8 cellular contexts compared by ENCODE assay signal in the genomic region with DNA sequence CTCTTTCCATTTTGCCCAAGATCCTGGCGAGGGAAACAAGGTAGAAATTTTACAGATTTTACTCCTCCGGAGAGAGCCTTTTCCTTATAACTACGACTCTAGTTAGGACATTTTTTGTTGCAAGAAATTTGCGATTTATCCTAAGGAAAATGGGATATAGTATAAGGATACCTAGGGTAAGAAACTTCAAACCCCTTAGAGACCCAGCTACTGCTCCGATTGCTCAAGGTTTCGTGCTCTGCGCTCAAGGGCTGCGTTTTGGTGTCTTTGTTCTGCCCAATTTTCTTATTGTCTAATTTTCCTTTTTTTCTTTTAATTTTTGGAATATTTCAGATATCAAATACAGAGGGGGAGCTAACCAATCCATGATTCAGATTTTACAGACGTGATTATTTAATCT. TPM values are rescaled to one million over a fixed set of nuclear protein-coding genes. Genes with fewer than 3 reads are reported as not detected.
DNase-seq lines count a peak whose midpoint lies in the region; ATAC-seq and TF ChIP-seq lines count a peak whose summit lies in the region.

No MANE protein-coding gene starts in this region.

- H3K27me3 Mint-ChIP-seq in natural killer cell treated with Interleukin-12 subunit alpha and Interleukin-12 subunit beta and Interleukin-15 and Interleukin-18, amount 100 ng/mL, for 72 hours, result no peaks in the 10 kb centered on the region

- peaks cover 11% of the 10 kb centered on the region for H3K36me3 Mint-ChIP-seq in natural killer cell treated with Interleukin-12 subunit alpha and Interleukin-12 subunit beta and Interleukin-15 and Interleukin-18, amount 100 ng/mL, for 72 hours

- DNase-seq in Jurkat, Clone E6-1 (ENCODE audit: low read depth, low spot score), result no peak
- DNase-seq in caudate nucleus (lab: John Stamatoyannopoulos, UW) (no peak), activated gamma-delta T cell treated with Interleukin-2 at 50 U/mL for 16 hours (no peak), NCI-H2029 (lab: John Stamatoyannopoulos, UW) (no peak), NCI-H510A treated with DMSO at 0.1 percent for 48 hours (lab: John Stamatoyannopoulos, UW) (no peak)
- no peak for DNase-seq in natural killer cell treated with Interleukin-12 subunit alpha and Interleukin-12 subunit beta and Interleukin-15 and Interleukin-18, amount 100 ng/mL, for 72 hours (ENCODE audit: low spot score)
- DNase-seq in activated effector memory CD4-positive, alpha-beta T cell treated with anti-CD3 and anti-CD28 coated beads, Interleukin-2, amount 50 U/mL, for 16 hours, result no peak

- no peak for ATAC-seq in natural killer cell treated with Interleukin-12 subunit alpha and Interleukin-12 subunit beta and Interleukin-15 and Interleukin-18, amount 100 ng/mL, for 72 hours

- H3K4me3 Mint-ChIP-seq in natural killer cell treated with Interleukin-12 subunit alpha and Interleukin-12 subunit beta and Interleukin-15 and Interleukin-18, amount 100 ng/mL, for 72 hours, result peak overlapping the region; percentile 99

- H3K4me3 ChIP-seq in Jurkat, Clone E6-1 (ENCODE audit: low read length), result peak overlapping the region; percentile 93

- peak overlapping the region; percentile 78 to 83 for H3K27ac Mint-ChIP-seq in natural killer cell treated with Interleukin-12 subunit alpha and Interleukin-12 subunit beta and Interleukin-15 and Interleukin-18, amount 100 ng/mL, for 72 hours

- TF ChIP-seq CTCF in C4-2B (conservative IDR thresholded peaks at IDR 0.05), result no peak

- H3K27ac ChIP-seq in C4-2B (peak overlapping the region; percentile 99; the same call in 1 of the 2 replicates), caudate nucleus (ENCODE audit: low read depth, low read length) (peak overlapping the region; percentile 93)

- H3K9me3 Mint-ChIP-seq in natural killer cell treated with Interleukin-12 subunit alpha and Interleukin-12 subunit beta and Interleukin-15 and Interleukin-18, amount 100 ng/mL, for 72 hours, result no peaks in the 10 kb centered on the region

- H3K4me1 Mint-ChIP-seq in natural killer cell treated with Interleukin-12 subunit alpha and Interleukin-12 subunit beta and Interleukin-15 and Interleukin-18, amount 100 ng/mL, for 72 hours (ENCODE audit: low read depth in 2 of 2), result peaks cover 35 to 50% of the 10 kb centered on the region in 2 donors

RNA-seq across cellular contexts. Expression of a gene that starts 1.5 kb away (rescaled TPM):
- 57.3 TPM for polyA plus RNA-seq in Jurkat, Clone E6-1 (2012; ENCODE audit: insufficient read depth, insufficient read length)
- 10 to 100 TPM; 32.8 to 84.2 TPM for total RNA-seq in natural killer cell treated with Interleukin-12 subunit alpha and Interleukin-12 subunit beta and Interleukin-15 and Interleukin-18, amount 100 ng/mL, for 72 hours

RNA-seq across cellular contexts. Expression of a gene that starts 1.7 kb away (rescaled TPM):
- 66.2 TPM for polyA plus RNA-seq in Jurkat, Clone E6-1 (2012; ENCODE audit: insufficient read depth, insufficient read length)
- 10 to 100 TPM; 11.2 to 15.9 TPM for total RNA-seq in natural killer cell treated with Interleukin-12 subunit alpha and Interleukin-12 subunit beta and Interleukin-15 and Interleukin-18, amount 100 ng/mL, for 72 hours
